12 cellular contexts compared by ENCODE assay signal in genomic region chr22:38943181-38943580, GRCh38. TPM values are rescaled to one million over a fixed set of nuclear protein-coding genes. Genes with fewer than 3 reads are reported as not detected.
DNase-seq lines count a peak whose midpoint lies in the region; ATAC-seq and TF ChIP-seq lines count a peak whose summit lies in the region.
"Had no signal": no experiment of that assay in that cellular context is flagged by ENCODE, and none has a peak within 500 bp of the region (broad histone marks: within the 10 kb centered on the region; RNA-seq: fewer than 3 reads in every experiment).

No MANE protein-coding gene starts in this region.

- peak overlapping the region; percentile 27 to 89 (median 72) for H3K4me2 ChIP-seq in BLaER1 treated with 17β-estradiol and CSF1 and Interleukin-3, amounts not matched to agents 10 nM and 100 nM

- TF ChIP-seq CTCF in GM12873 (IDR thresholded peaks at IDR 0.05; ENCODE audit: insufficient read depth, low read depth, low read length, missing control alignments) (peak; percentile 47), lower lobe of right lung (IDR thresholded peaks at IDR 0.05) (no peak)

- 0 out of 22 replicates have a peak overlapping the region, but pooled peaks of 1 of the 11 experiments have one; percentile 22 for H3K27ac ChIP-seq in BLaER1 treated with 17β-estradiol and CSF1 and Interleukin-3, amounts not matched to agents 10 nM and 100 nM
- H3K27ac ChIP-seq in lower lobe of right lung = no peak overlapping the region

- ATAC-seq in lower lobe of right lung (peak; percentile 31 to 44), GM18505 (IDR thresholded peaks at IDR 0.05; ENCODE audit: unreplicated experiment) (no peak), HG02840 (IDR thresholded peaks at IDR 0.05; ENCODE audit: low FRiP score, unreplicated experiment) (no peak)

- H3K9ac ChIP-seq in BLaER1 treated with 17β-estradiol and CSF1 and Interleukin-3, amounts not matched to agents 10 nM and 100 nM = no peak overlapping the region

- peaks cover 0 to 10% (median 0%) of the 10 kb centered on the region in 11 experiments; a peak in 2 of 22 replicates for H3K27me3 ChIP-seq in BLaER1 treated with 17β-estradiol and CSF1 and Interleukin-3, amounts not matched to agents 10 nM and 100 nM
- H3K27me3 ChIP-seq in lower lobe of right lung (ENCODE audit: low read depth) = peaks cover 6% of the 10 kb centered on the region

- H3K4me1 ChIP-seq in BLaER1 treated with 17β-estradiol and CSF1 and Interleukin-3, amounts not matched to agents 10 nM and 100 nM = peaks cover 34 to 72% (median 44%) of the 10 kb centered on the region in 10 experiments
- peaks cover 13% of the 10 kb centered on the region for H3K4me1 ChIP-seq in lower lobe of right lung

- no peaks in the 10 kb centered on the region for H4K20me1 ChIP-seq in BLaER1 treated with 17β-estradiol and CSF1 and Interleukin-3, amounts not matched to agents 10 nM and 100 nM

- DNase-seq in UCSD-AML1 (lab: John Stamatoyannopoulos, UW; ENCODE audit: unreplicated experiment) (peak; percentile 24), lower lobe of right lung (no peak), dermis blood vessel endothelial cell (no peak)
- DNase-seq in stimulated activated naive CD4-positive, alpha-beta T cell treated with Interleukin-2 at 50 U/mL for 16 hours (lab: John Stamatoyannopoulos, UW) = no peak
- DNase-seq: activated effector memory CD4-positive, alpha-beta T cell treated with anti-CD3 and anti-CD28 coated beads, Interleukin-2, amount 50 U/mL, for 16 hours had no signal

- no peak for TF ChIP-seq POLR2A in GM18505 (IDR thresholded peaks at IDR 0.05; ENCODE audit: borderline replicate concordance, extremely low read depth, insufficient read depth, insufficient read length)

- H3K4me3 ChIP-seq in BLaER1 treated with 17β-estradiol and CSF1 and Interleukin-3, amounts not matched to agents 10 nM and 100 nM = no peak overlapping the region
- H3K4me3 ChIP-seq in lower lobe of right lung = no peak overlapping the region
- H3K4me3 ChIP-seq: skin epidermis had no signal

- intact Hi-C loops in lower lobe of right lung (cut with DNase I) = no loop called here

- H3K9me3 ChIP-seq in BLaER1 treated with 17β-estradiol and CSF1 and Interleukin-3, amounts not matched to agents 10 nM and 100 nM (replicated peaks in 1 of 11) = 0 out of 22 replicates have a peak, but pooled peaks cover 0 to 4% (median 0%) of the 10 kb centered on the region in 11 experiments
- no peaks in the 10 kb centered on the region for H3K9me3 ChIP-seq in lower lobe of right lung

- no peaks in the 10 kb centered on the region for H3K36me3 ChIP-seq in BLaER1 treated with 17β-estradiol and CSF1 and Interleukin-3, amounts not matched to agents 10 nM and 100 nM
- no peaks in the 10 kb centered on the region for H3K36me3 ChIP-seq in lower lobe of right lung

RNA-seq across cellular contexts. Expression of gene APOBEC3A, which starts 14.2 kb away (rescaled TPM):
- total RNA-seq in lower lobe of right lung (14.2 TPM), dermis blood vessel endothelial cell (not detected in 2 replicates)
- total RNA-seq: dermis microvascular lymphatic vessel endothelial cell, M059J had no signal

RNA-seq across cellular contexts. Expression of gene APOBEC3B, which starts 39.0 kb away (rescaled TPM):
- total RNA-seq in lower lobe of right lung (1.0 TPM), dermis blood vessel endothelial cell (under 0.01 and 2.5 TPM in 2 replicates)

Comparison
In these comparisons a context has a peak if more than half of its experiments do, and no peak if none do; other contexts are left out.
1. ATAC-seq: peak in lower lobe of right lung (2 of 2); none in GM18505 (single experiment) and HG02840 (single experiment).
2. RNA of gene APOBEC3A, which starts 14.2 kb away (total RNA-seq): 14.2 TPM in lower lobe of right lung (single experiment); not detected in dermis blood vessel endothelial cell; every median in the first group is over 10 times any median in the second.